ENCODE assay signal across 9 cellular contexts in genomic region chr6:97059473-97059872, GRCh38.
DNase-seq lines count a peak whose midpoint lies in the region; ATAC-seq, FAIRE-seq and TF ChIP-seq lines count a peak whose summit lies in the region.
"Had no signal": no experiment of that assay in that cellular context is flagged by ENCODE, and none has a peak within 500 bp of the region (broad histone marks: within the 10 kb centered on the region; RNA-seq: fewer than 3 reads in every experiment).

No MANE protein-coding gene starts in this region.

- H3K4me3 Mint-ChIP-seq in activated CD4-positive, alpha-beta memory T cell treated with anti-CD3 and anti-CD28 coated beads, Interleukin-2, amount 10 ng/mL, durations not matched to agents 7 days and 5 days = no peak overlapping the region
- H3K4me3 Mint-ChIP-seq: T-helper 1 cell treated with Interleukin-12 subunit alpha and Interleukin-12 subunit beta and Interleukin-4 antibody, amounts not matched to agents 30 μg/mL and 1 μg/mL, for 36 hours had no signal

- H3K36me3 Mint-ChIP-seq in activated CD4-positive, alpha-beta memory T cell treated with anti-CD3 and anti-CD28 coated beads, Interleukin-2, amount 10 ng/mL, durations not matched to agents 7 days and 5 days (ENCODE audit: low read depth) = no peaks in the 10 kb centered on the region

- H3K4me1 ChIP-seq in breast epithelium = no peaks in the 10 kb centered on the region
- H3K4me1 ChIP-seq in lung (ENCODE audit: control insufficient read depth in 2 of 2, insufficient read depth in 2 of 2, low read length in 2 of 2) = no peaks in the 10 kb centered on the region

- FAIRE-seq in D721Med (lab: Jason Lieb, UNC) = peak; percentile 91

- DNase-seq in D721Med (ENCODE audit: insufficient read length, low spot score) (no peak), NCI-H2227 treated with DMSO at 0.1 percent for 48 hours (lab: John Stamatoyannopoulos, UW) (peak; percentile 34), breast epithelium (ENCODE audit: low spot score in 2 of 2) (no peak), lung (ENCODE audit: low spot score) (no peak)
- no peak for DNase-seq in activated CD4-positive, alpha-beta memory T cell treated with anti-CD3 and anti-CD28 coated beads, Interleukin-2, amount 10 ng/mL, durations not matched to agents 7 days and 5 days
- DNase-seq in activated effector memory CD4-positive, alpha-beta T cell treated with anti-CD3 and anti-CD28 coated beads, Interleukin-2, amount 50 U/mL, for 16 hours = no peak

- CTCF ChIA-PET in activated CD4-positive, alpha-beta memory T cell treated with anti-CD3 and anti-CD28 coated beads, Interleukin-2, amount 10 ng/mL, durations not matched to agents 7 days and 5 days (lab: Charles Lee) = interaction anchor here (0.6 to 3.3 kb wide), 8 partner anchors 18 to 433 kb away, joined by 3 to 26 read pairs (median 3); no protein-coding TSS in a partner anchor

- H3K27ac ChIP-seq in breast epithelium (no peak overlapping the region), lung (ENCODE audit: low read depth in 1 of 2, low read length in 1 of 2) (no peak overlapping the region)

- no peaks in the 10 kb centered on the region for H3K9me3 Mint-ChIP-seq in activated CD4-positive, alpha-beta memory T cell treated with anti-CD3 and anti-CD28 coated beads, Interleukin-2, amount 10 ng/mL, durations not matched to agents 7 days and 5 days
- H3K9me3 Mint-ChIP-seq: T-helper 1 cell treated with Interleukin-12 subunit alpha and Interleukin-12 subunit beta and Interleukin-4 antibody, amounts not matched to agents 30 μg/mL and 1 μg/mL, for 36 hours had no signal

- H3K36me3 ChIP-seq in breast epithelium (no peaks in the 10 kb centered on the region), lung (ENCODE audit: control insufficient read depth in 2 of 2, insufficient read depth in 2 of 2, low read length in 2 of 2) (no peaks in the 10 kb centered on the region)

- H3K27ac Mint-ChIP-seq in activated CD4-positive, alpha-beta memory T cell treated with anti-CD3 and anti-CD28 coated beads, Interleukin-2, amount 10 ng/mL, durations not matched to agents 7 days and 5 days = no peak overlapping the region
- H3K27ac Mint-ChIP-seq: T-helper 1 cell treated with Interleukin-12 subunit alpha and Interleukin-12 subunit beta and Interleukin-4 antibody, amounts not matched to agents 30 μg/mL and 1 μg/mL, for 36 hours had no signal

- TF ChIP-seq POLR2A in breast epithelium (IDR thresholded peaks at IDR 0.05) = no peak

- H3K27me3 Mint-ChIP-seq in activated CD4-positive, alpha-beta memory T cell treated with anti-CD3 and anti-CD28 coated beads, Interleukin-2, amount 10 ng/mL, durations not matched to agents 7 days and 5 days = no peaks in the 10 kb centered on the region

- H3K4me1 Mint-ChIP-seq in activated CD4-positive, alpha-beta memory T cell treated with anti-CD3 and anti-CD28 coated beads, Interleukin-2, amount 10 ng/mL, durations not matched to agents 7 days and 5 days = peaks cover 2% of the 10 kb centered on the region

- intact Hi-C loops in breast epithelium (cut with DNase I; ENCODE audit: low total_unique reads) = no loop called here

- peak; percentile 60 for TF ChIP-seq CTCF in D721Med (IDR thresholded peaks at IDR 0.05; ENCODE audit: insufficient read depth, missing control alignments)
- TF ChIP-seq CTCF in breast epithelium (IDR thresholded peaks at IDR 0.05) = peak in 2 of 3 donors; percentile 33 to 40
- TF ChIP-seq CTCF in lung (IDR thresholded peaks at IDR 0.05; ENCODE audit: control extremely low read depth, extremely low read depth) = peak; percentile 22

- ATAC-seq in GM19023 (IDR thresholded peaks at IDR 0.05; ENCODE audit: unreplicated experiment) (peak; percentile 92), HG03060 (IDR thresholded peaks at IDR 0.05; ENCODE audit: low read depth, unreplicated experiment) (peak; percentile 85), lung (ENCODE audit: insufficient read depth, low FRiP score) (peak; percentile 32)

- H3K4me3 ChIP-seq in breast epithelium = no peak overlapping the region
- H3K4me3 ChIP-seq in lung = no peak overlapping the region

- no peaks in the 10 kb centered on the region for H3K27me3 ChIP-seq in breast epithelium
- no peaks in the 10 kb centered on the region for H3K27me3 ChIP-seq in lung (ENCODE audit: control insufficient read depth, insufficient read depth)

- H3K9me3 ChIP-seq in breast epithelium (no peaks in the 10 kb centered on the region), lung (ENCODE audit: control insufficient read depth in 2 of 2, insufficient read depth in 1 of 2, low read length in 1 of 2) (no peaks in the 10 kb centered on the region)

- POLR2A ChIA-PET in activated CD4-positive, alpha-beta memory T cell treated with anti-CD3 and anti-CD28 coated beads, Interleukin-2, amount 10 ng/mL, durations not matched to agents 7 days and 5 days (lab: Charles Lee) = no interaction called here

Comparison
In these comparisons a context has a peak if more than half of its experiments do, and no peak if none do; other contexts are left out.
1. ATAC-seq: peak in every context shown above with its lines; median percentile 92 in GM19023; 85 in HG03060; 32 in lung.